In the genomic region with DNA sequence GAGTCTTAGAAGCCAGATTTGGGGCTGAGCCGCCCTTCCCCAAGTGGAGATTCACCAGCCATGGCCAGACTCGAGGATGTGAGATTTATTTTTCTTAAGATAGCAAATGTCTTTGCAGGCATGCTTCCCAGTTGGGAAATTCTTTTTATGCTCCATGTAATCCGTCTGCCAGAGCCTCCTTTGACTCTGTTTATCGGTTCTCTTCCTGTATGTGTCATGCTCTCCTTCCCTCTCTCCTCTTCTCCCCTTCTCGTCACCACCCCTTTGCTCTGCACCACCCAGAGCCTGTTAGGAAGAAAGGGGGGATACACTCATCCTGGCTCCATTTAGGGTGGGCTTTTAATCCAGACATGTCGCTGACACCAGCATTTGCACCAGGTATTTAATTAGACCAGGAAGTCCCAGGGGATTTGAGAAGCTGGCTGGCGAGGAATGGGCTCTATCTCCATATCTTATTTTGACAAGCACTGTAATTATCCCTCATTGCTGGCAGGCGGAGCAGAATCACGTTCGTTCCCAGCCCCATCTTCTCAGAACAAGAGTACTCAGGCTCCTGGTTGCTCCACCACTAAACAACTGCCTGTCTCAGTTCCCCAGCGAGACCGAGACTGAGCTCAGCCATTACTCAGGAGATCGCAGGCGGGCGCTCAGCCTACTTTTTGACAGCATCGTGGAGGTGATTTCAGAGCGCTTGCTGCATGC, we compare ENCODE assay signal across 12 cellular contexts. TPM values are rescaled to one million over a fixed set of nuclear protein-coding genes. Genes with fewer than 3 reads are reported as not detected.
DNase-seq lines count a peak whose midpoint lies in the region; ATAC-seq, FAIRE-seq and TF ChIP-seq lines count a peak whose summit lies in the region.
"Had no signal": no experiment of that assay in that cellular context is flagged by ENCODE, and none has a peak within 500 bp of the region (broad histone marks: within the 10 kb centered on the region; RNA-seq: fewer than 3 reads in every experiment).

No MANE protein-coding gene starts in this region.

- H3K36me3 ChIP-seq in right atrium auricular region, result no peaks in the 10 kb centered on the region
- H3K36me3 ChIP-seq in kidney (ENCODE audit: control insufficient read depth in 1 of 2, insufficient read depth in 2 of 2, low read length in 2 of 2), result no peaks in the 10 kb centered on the region
- no peaks in the 10 kb centered on the region for H3K36me3 ChIP-seq in uterus
- no peaks in the 10 kb centered on the region for H3K36me3 ChIP-seq in osteoblast (ENCODE audit: insufficient read depth, low read length)

- H3K27me3 ChIP-seq in right atrium auricular region (no peaks in the 10 kb centered on the region), uterus (no peaks in the 10 kb centered on the region), osteoblast (ENCODE audit: insufficient read depth, low read length) (peaks cover 9% of the 10 kb centered on the region)

- no peak overlapping the region for H3K27ac ChIP-seq in right atrium auricular region
- H3K27ac ChIP-seq in VCaP, result peak overlapping the region; percentile 22; the same call in 1 of the 2 replicates
- H3K27ac ChIP-seq in kidney (ENCODE audit: low read depth in 2 of 2, low read length in 2 of 2), result no peak overlapping the region
- H3K27ac ChIP-seq in uterus, result peak overlapping the region; percentile 66 to 74
- no peak overlapping the region for H3K27ac ChIP-seq in osteoblast (ENCODE audit: low read depth, low read length)

- H3K9me3 ChIP-seq in right atrium auricular region (no peaks in the 10 kb centered on the region), kidney (ENCODE audit: control insufficient read depth in 1 of 2, low read length in 2 of 2) (no peaks in the 10 kb centered on the region), uterus (no peaks in the 10 kb centered on the region), osteoblast (ENCODE audit: low read depth, low read length) (no peaks in the 10 kb centered on the region)

- H3K4me3 ChIP-seq in right atrium auricular region (no peak overlapping the region), kidney (ENCODE audit: low read length in 2 of 2) (no peak overlapping the region), uterus (peak overlapping the region in 1 of 2 donors; percentile 7), osteoblast (ENCODE audit: insufficient read depth, low read length) (no peak overlapping the region)
- H3K4me3 ChIP-seq: GM12878 had no signal

- DNase-seq in Right ventricle myocardium inferior (ENCODE audit: missing footprints) (no peak), right atrium auricular region (ENCODE audit: low spot score) (no peak), kidney (peak; percentile 71), uterus (peak; percentile 53 to 57), DMS53 (lab: John Stamatoyannopoulos, UW) (no peak), osteoblast (ENCODE audit: insufficient read length, low spot score, missing footprints) (no peak)
- DNase-seq: HFFc6, left cardiac atrium had no signal

- H2AFZ ChIP-seq in osteoblast (ENCODE audit: low read length), result no peak overlapping the region

- no peaks in the 10 kb centered on the region for H3K79me2 ChIP-seq in osteoblast (ENCODE audit: insufficient read depth, low read length)

- no peak for TF ChIP-seq CTCF in right atrium auricular region (IDR thresholded peaks at IDR 0.05)
- no peak for TF ChIP-seq CTCF in VCaP (conservative IDR thresholded peaks at IDR 0.05)
- no peak for TF ChIP-seq CTCF in kidney (IDR thresholded peaks at IDR 0.05; ENCODE audit: borderline replicate concordance, extremely low read depth, insufficient read depth)
- TF ChIP-seq CTCF in uterus (IDR thresholded peaks at IDR 0.05), result no peak
- TF ChIP-seq CTCF in osteoblast (IDR thresholded peaks at IDR 0.05; ENCODE audit: extremely low read depth, low read depth, low read length), result no peak

- ATAC-seq in Right ventricle myocardium inferior (peak; percentile 53), GM18909 (IDR thresholded peaks at IDR 0.05; ENCODE audit: poor library complexity, unreplicated experiment) (no peak)
- ATAC-seq: GM12878 had no signal

- H3K4me1 ChIP-seq in right atrium auricular region (peaks cover 0 to 12% of the 10 kb centered on the region in 2 donors), kidney (ENCODE audit: control insufficient read depth in 1 of 2, insufficient read depth in 1 of 2, low read depth in 1 of 2, low read length in 2 of 2) (peaks cover 0 to 10% of the 10 kb centered on the region in 2 donors), uterus (peaks cover 0 to 8% of the 10 kb centered on the region in 2 donors), osteoblast (ENCODE audit: insufficient read depth, low read length) (peaks cover 3% of the 10 kb centered on the region)

- intact Hi-C loops in Right ventricle myocardium inferior (cut with DNase I) (no loop called here), kidney (cut with DNase I) (no loop called here), uterus (cut with DNase I; ENCODE audit: low total_unique reads) (no loop called here)

- FAIRE-seq in kidney (lab: Jason Lieb, UNC), result no peak
- FAIRE-seq: GM12878 had no signal

- no peak for TF ChIP-seq POLR2A in uterus (IDR thresholded peaks at IDR 0.05)

- H3K4me2 ChIP-seq in osteoblast (ENCODE audit: insufficient read depth, low read length), result no peak overlapping the region

- no peaks in the 10 kb centered on the region for H4K20me1 ChIP-seq in osteoblast (ENCODE audit: insufficient read depth, low read length)

- no peak overlapping the region for H3K9ac ChIP-seq in kidney (ENCODE audit: low read length in 2 of 2)

RNA-seq across cellular contexts. Expression of gene KCNIP1, which starts 50.9 kb away (rescaled TPM):
- total RNA-seq in Right ventricle myocardium inferior (not detected), right atrium auricular region (not detected), kidney (1.8 TPM), uterus (1 to 10 TPM; 1.3 to 7.0 (median 3.9) TPM), osteoblast (not detected in 2 replicates)
- 3.1 TPM for polyA plus RNA-seq in kidney (ENCODE audit: insufficient read depth, low read depth, low replicate concordance)
- total RNA-seq: GM12878, HFFc6, left cardiac atrium had no signal
- polyA plus RNA-seq: GM12878, IgD-negative memory B cell had no signal

Comparison
In these comparisons a context has a peak if more than half of its experiments do, and no peak if none do; other contexts are left out.
1. DNase-seq: peak in kidney (single experiment) and uterus (2 of 2); none in Right ventricle myocardium inferior (single experiment), right atrium auricular region (single experiment), DMS53 (single experiment) and osteoblast (single experiment).
2. H3K27ac ChIP-seq: peak in VCaP (single experiment) and uterus (2 of 2); none in right atrium auricular region (0 of 2), kidney (0 of 2) and osteoblast (single experiment).